Comparison of ENCODE assay signal across 20 cellular contexts in genomic region chr3:97612632-97613031, GRCh38.
"Had no signal": no experiment of that assay in that cellular context is flagged by ENCODE, and none has a peak within 500 bp of the region (broad histone marks: within the 10 kb centered on the region; RNA-seq: fewer than 3 reads in every experiment).

No MANE protein-coding gene starts in this region.

- H3K4me1 Mint-ChIP-seq: activated CD4-positive, alpha-beta memory T cell treated with anti-CD3 and anti-CD28 coated beads, Interleukin-2, amount 10 ng/mL, durations not matched to agents 7 days and 5 days; activated T-helper 17 cell treated with anti-CD3 and anti-CD28 coated beads, Interleukin-2, amount 50 U/mL, for 72 hours; nephron progenitor cell; stimulated activated memory B cell treated with anti-CD40 and anti-IgM and Interleukin-4, amounts not matched to agents 10 μg/mL and 1 μg/mL and 100 μg/mL, for 72 hours had no signal

- H3K36me3 Mint-ChIP-seq: activated naive CD8-positive, alpha-beta T cell treated with anti-CD3 and anti-CD28 coated beads, Interleukin-2, amount 10 ng/mL, durations not matched to agents 7 days and 5 days; stimulated activated memory B cell treated with anti-CD40 and anti-IgM and Interleukin-4, amounts not matched to agents 10 μg/mL and 1 μg/mL and 100 μg/mL, for 72 hours had no signal

- ATAC-seq: activated T-helper 17 cell treated with anti-CD3 and anti-CD28 coated beads, Interleukin-2, amount 50 U/mL, for 72 hours; body of pancreas; gastroesophageal sphincter; heart left ventricle; sciatic nerve; stimulated activated memory B cell treated with anti-CD40 and anti-IgM and Interleukin-4, amounts not matched to agents 10 μg/mL and 1 μg/mL and 100 μg/mL, for 72 hours; upper lobe of right lung had no signal

- H3K4me3 Mint-ChIP-seq: activated CD4-positive, alpha-beta memory T cell treated with anti-CD3 and anti-CD28 coated beads, Interleukin-2, amount 10 ng/mL, durations not matched to agents 7 days and 5 days; activated naive CD8-positive, alpha-beta T cell treated with anti-CD3 and anti-CD28 coated beads, Interleukin-2, amount 10 ng/mL, durations not matched to agents 7 days and 5 days; activated T-helper 17 cell treated with anti-CD3 and anti-CD28 coated beads, Interleukin-2, amount 50 U/mL, for 72 hours; nephron progenitor cell; stimulated activated memory B cell treated with anti-CD40 and anti-IgM and Interleukin-4, amounts not matched to agents 10 μg/mL and 1 μg/mL and 100 μg/mL, for 72 hours had no signal

- H3K9me3 Mint-ChIP-seq: activated CD4-positive, alpha-beta memory T cell treated with anti-CD3 and anti-CD28 coated beads, Interleukin-2, amount 10 ng/mL, durations not matched to agents 7 days and 5 days; activated naive CD8-positive, alpha-beta T cell treated with anti-CD3 and anti-CD28 coated beads, Interleukin-2, amount 10 ng/mL, durations not matched to agents 7 days and 5 days; nephron progenitor cell had no signal

- H3K27me3 Mint-ChIP-seq: activated CD4-positive, alpha-beta memory T cell treated with anti-CD3 and anti-CD28 coated beads, Interleukin-2, amount 10 ng/mL, durations not matched to agents 7 days and 5 days; activated naive CD8-positive, alpha-beta T cell treated with anti-CD3 and anti-CD28 coated beads, Interleukin-2, amount 10 ng/mL, durations not matched to agents 7 days and 5 days; stimulated activated memory B cell treated with anti-CD40 and anti-IgM and Interleukin-4, amounts not matched to agents 10 μg/mL and 1 μg/mL and 100 μg/mL, for 72 hours had no signal

- DNase-seq: activated CD4-positive, alpha-beta memory T cell treated with anti-CD3 and anti-CD28 coated beads, Interleukin-2, amount 10 ng/mL, durations not matched to agents 7 days and 5 days; activated CD4-positive, alpha-beta T cell treated with anti-CD3 and anti-CD28 coated beads for 48 hours; activated CD4-positive, CD25-positive, alpha-beta regulatory T cell; activated naive CD4-positive, alpha-beta T cell; activated naive CD8-positive, alpha-beta T cell treated with anti-CD3 and anti-CD28 coated beads, Interleukin-2, amount 10 ng/mL, durations not matched to agents 7 days and 5 days; activated T-cell treated with anti-CD3 and anti-CD28 coated beads, Interleukin-2, amount 50 U/mL, for 1 hour; body of pancreas; dermis blood vessel endothelial cell; effector memory CD4-positive, alpha-beta T cell; heart left ventricle; left ventricle myocardium inferior; mammary epithelial cell; nephron progenitor cell; nucleus accumbens; stimulated activated CD4-positive, alpha-beta T cell treated with anti-CD3 and anti-CD28 coated beads, Interleukin-4, amount 100 ng/mL, for 4 hours; upper lobe of right lung had no signal

- H3K27ac Mint-ChIP-seq: activated CD4-positive, alpha-beta memory T cell treated with anti-CD3 and anti-CD28 coated beads, Interleukin-2, amount 10 ng/mL, durations not matched to agents 7 days and 5 days; activated naive CD8-positive, alpha-beta T cell treated with anti-CD3 and anti-CD28 coated beads, Interleukin-2, amount 10 ng/mL, durations not matched to agents 7 days and 5 days; activated T-helper 17 cell treated with anti-CD3 and anti-CD28 coated beads, Interleukin-2, amount 50 U/mL, for 72 hours; nephron progenitor cell; stimulated activated memory B cell treated with anti-CD40 and anti-IgM and Interleukin-4, amounts not matched to agents 10 μg/mL and 1 μg/mL and 100 μg/mL, for 72 hours had no signal
